Comparison of ENCODE assay signal across 7 cellular contexts in the genomic region with DNA sequence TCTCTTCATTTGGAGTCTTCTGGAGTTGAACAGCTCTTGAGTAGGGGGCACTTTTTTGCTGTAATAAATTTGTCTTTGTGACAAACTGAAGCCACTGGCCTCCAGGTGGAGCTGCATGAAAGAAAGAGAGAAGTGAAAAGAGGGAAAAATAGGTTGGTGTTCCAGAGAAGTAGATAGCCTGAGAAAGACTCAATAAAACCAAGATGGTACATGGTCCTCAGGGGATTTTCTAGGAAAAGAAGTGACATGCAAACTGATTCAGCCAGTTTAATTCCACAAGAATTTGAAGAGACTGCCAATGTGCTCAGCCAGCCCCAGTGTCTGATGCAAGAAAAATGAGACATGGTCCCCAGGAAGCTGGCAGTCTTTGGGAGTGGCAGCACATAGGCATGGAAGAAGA.
DNase-seq lines count a peak whose midpoint lies in the region; ATAC-seq, FAIRE-seq and TF ChIP-seq lines count a peak whose summit lies in the region.

No MANE protein-coding gene starts in this region.

- H3K36me3 ChIP-seq in Karpas-422 (ENCODE audit: insufficient read depth, low read length), result no peaks in the 10 kb centered on the region
- H3K36me3 ChIP-seq in ascending aorta, result no peaks in the 10 kb centered on the region
- H3K36me3 ChIP-seq in vagina, result no peaks in the 10 kb centered on the region

- H3K4me2 ChIP-seq in Karpas-422 (ENCODE audit: low read depth, low read length, poor library complexity, severe bottlenecking), result no peak overlapping the region

- no peak overlapping the region for H2AFZ ChIP-seq in Karpas-422 (ENCODE audit: low read length)

- no peaks in the 10 kb centered on the region for H3K79me2 ChIP-seq in Karpas-422 (ENCODE audit: low read length)

- no peak for FAIRE-seq in HTR-8/SVneo (lab: Jason Lieb, UNC)

- no peak overlapping the region for H3K27ac Mint-ChIP-seq in immature natural killer cell

- peaks cover 12 to 25% of the 10 kb centered on the region in 2 donors for H3K4me1 Mint-ChIP-seq in immature natural killer cell

- ATAC-seq in GM21381 (IDR thresholded peaks at IDR 0.05; ENCODE audit: unreplicated experiment), result no peak

- no peaks in the 10 kb centered on the region for H4K20me1 ChIP-seq in Karpas-422 (ENCODE audit: insufficient read depth, low read depth, low read length)

- DNase-seq in ELR (ENCODE audit: low read depth) (peak; percentile 68), Karpas-422 (peak; percentile 70), ascending aorta (ENCODE audit: low spot score in 2 of 2) (no peak), immature natural killer cell (peak in 2 of 3 donors; percentile 7 to 16), vagina (ENCODE audit: extremely low spot score in 2 of 2) (no peak), HTR-8/SVneo (ENCODE audit: insufficient read length, low spot score) (no peak)

- H3K9me3 Mint-ChIP-seq in immature natural killer cell, result peaks cover 0 to 6% (median 3%) of the 10 kb centered on the region in 6 donors

- peaks cover 0 to 8% (median 2%) of the 10 kb centered on the region in 3 donors for H3K27me3 Mint-ChIP-seq in immature natural killer cell (ENCODE audit: low read depth in 3 of 3)

- H3K27ac ChIP-seq in Karpas-422 (ENCODE audit: low read length) (no peak overlapping the region), ascending aorta (no peak overlapping the region), vagina (no peak overlapping the region)

- H3K9me3 ChIP-seq in Karpas-422 (ENCODE audit: low read length), result no peaks in the 10 kb centered on the region
- H3K9me3 ChIP-seq in ascending aorta, result no peaks in the 10 kb centered on the region
- H3K9me3 ChIP-seq in vagina, result no peaks in the 10 kb centered on the region

- no peak for TF ChIP-seq POLR2A in vagina (IDR thresholded peaks at IDR 0.05)

- H3K4me3 Mint-ChIP-seq in immature natural killer cell, result no peak overlapping the region

- TF ChIP-seq CTCF in ascending aorta (IDR thresholded peaks at IDR 0.05) (peak in 2 of 3 experiments; percentile 11 to 56), vagina (IDR thresholded peaks at IDR 0.05) (peak in 2 of 3 experiments; percentile 24 to 37)

- H3K4me1 ChIP-seq in Karpas-422 (ENCODE audit: low read length) (no peaks in the 10 kb centered on the region), ascending aorta (no peaks in the 10 kb centered on the region), vagina (no peaks in the 10 kb centered on the region)

- H3K36me3 Mint-ChIP-seq in immature natural killer cell, result peaks cover 0 to 6% (median 3%) of the 10 kb centered on the region in 3 donors

- no peaks in the 10 kb centered on the region for H3K27me3 ChIP-seq in Karpas-422 (ENCODE audit: low read length)
- no peaks in the 10 kb centered on the region for H3K27me3 ChIP-seq in ascending aorta
- H3K27me3 ChIP-seq in vagina, result no peaks in the 10 kb centered on the region

- intact Hi-C loops in ascending aorta (cut with DNase I) (loop anchor here (10.0 kb wide), 1 partner anchor 467 kb away; no protein-coding TSS in a partner anchor), vagina (cut with DNase I) (no loop called here)

- no peak overlapping the region for H3K9ac ChIP-seq in Karpas-422 (ENCODE audit: low read length)

- H3K4me3 ChIP-seq in Karpas-422 (ENCODE audit: low read length) (no peak overlapping the region), ascending aorta (no peak overlapping the region), vagina (no peak overlapping the region)

- H3K9me2 ChIP-seq in Karpas-422 (replicated peaks; ENCODE audit: insufficient read depth, low read length), result no peaks in the 10 kb centered on the region

Comparison
In these comparisons a context has a peak if more than half of its experiments do, and no peak if none do; other contexts are left out.
1. DNase-seq: peak in ELR (single experiment), Karpas-422 (single experiment) and immature natural killer cell (2 of 3); none in ascending aorta (0 of 2), vagina (0 of 2) and HTR-8/SVneo (single experiment).